Comparison of ENCODE assay signal across 16 cellular contexts in the genomic region with DNA sequence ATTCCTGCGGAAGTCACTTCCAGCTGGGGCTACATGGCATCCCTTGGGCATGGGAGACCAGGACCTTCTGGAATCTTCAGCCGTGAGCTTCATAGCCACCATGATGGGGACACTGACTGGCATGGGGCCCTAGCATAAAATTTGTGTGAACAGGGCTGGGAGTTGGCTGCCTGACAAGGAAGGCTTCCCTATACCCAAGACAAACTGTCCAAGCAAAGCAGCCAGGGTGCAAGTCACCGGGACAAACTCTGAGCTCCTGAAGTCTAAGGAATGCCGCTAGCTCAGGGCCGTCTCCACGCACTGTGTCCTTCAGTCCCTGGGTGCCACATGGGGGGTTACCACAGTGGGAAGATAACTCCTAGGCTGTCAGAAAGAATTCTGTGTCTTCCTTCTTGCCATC.
DNase-seq lines count a peak whose midpoint lies in the region; FAIRE-seq and TF ChIP-seq lines count a peak whose summit lies in the region.
"Had no signal": no experiment of that assay in that cellular context is flagged by ENCODE, and none has a peak within 500 bp of the region (broad histone marks: within the 10 kb centered on the region; RNA-seq: fewer than 3 reads in every experiment).

No MANE protein-coding gene starts in this region.

- intact Hi-C loops in vagina (cut with DNase I): no loop called here

- WGBS in H1 (ENCODE audit: extremely low coverage in 1 of 2, insufficient coverage in 1 of 2, insufficient read length in 1 of 2, insufficient replicate concordance in 2 of 2, low coverage in 1 of 2, low lambda C conversion rate in 2 of 2, missing lambda C conversion rate in 1 of 2), 2 experiments: 90% methylated on average over 6 of the region's 6 CpGs; no CpG with 5 or more reads in 1 of the 2 experiments
- no CpG with 5 or more reads among the region's 6 CpGs for WGBS in mesendoderm (ENCODE audit: extremely low coverage, insufficient coverage, low lambda C conversion rate)

- H3K56ac ChIP-seq in H1 (replicated peaks; ENCODE audit: insufficient read length, low read depth, low read length): no peak overlapping the region
- no peak overlapping the region for H3K56ac ChIP-seq in mesendoderm (ENCODE audit: low read length)

- H3K27ac Mint-ChIP-seq in osteocyte (ENCODE audit: unreplicated experiment): no peak overlapping the region
- H3K27ac Mint-ChIP-seq: CD4-positive, alpha-beta memory T cell had no signal

- H3K4me3 ChIP-seq in H1 (ENCODE audit: extremely low read depth in 1 of 4, insufficient read depth in 2 of 4, low read depth in 3 of 4, low read length in 4 of 4) (no peak overlapping the region), vagina (no peak overlapping the region), mesendoderm (ENCODE audit: low read length) (no peak overlapping the region)

- TF ChIP-seq POLR2A in H1 (IDR thresholded peaks at IDR 0.05; ENCODE audit: control extremely low read depth in 1 of 2, low read depth in 2 of 2, low read length in 2 of 2) (no peak), vagina (IDR thresholded peaks at IDR 0.05) (no peak)

- H4K5ac ChIP-seq in H1 (ENCODE audit: insufficient read length, low read depth, low read length) (no peak overlapping the region), mesendoderm (ENCODE audit: low read length) (no peak overlapping the region)

- H3K79me1 ChIP-seq in H1 (ENCODE audit: low read depth, low read length): no peaks in the 10 kb centered on the region
- H3K79me1 ChIP-seq in mesendoderm (ENCODE audit: low read length): no peaks in the 10 kb centered on the region

- H3K27me3 Mint-ChIP-seq in osteocyte (ENCODE audit: unreplicated experiment): no peaks in the 10 kb centered on the region
- H3K27me3 Mint-ChIP-seq: CD4-positive, alpha-beta memory T cell had no signal

- TF ChIP-seq CTCF in H1 (IDR thresholded peaks at IDR 0.05; ENCODE audit: control extremely low read depth in 1 of 3, insufficient read depth in 1 of 3, low read depth in 1 of 3, low read length in 3 of 3): no peak
- no peak for TF ChIP-seq CTCF in osteocyte (IDR thresholded peaks at IDR 0.05)
- TF ChIP-seq CTCF in vagina (IDR thresholded peaks at IDR 0.05): no peak

- H3K27me3 ChIP-seq in H1 (replicated peaks in 1 of 4; ENCODE audit: control insufficient read depth in 3 of 4, extremely low read depth in 1 of 4, insufficient read depth in 3 of 4, low read length in 3 of 4): no peaks in the 10 kb centered on the region; a peak in 2 of 7 replicates
- H3K27me3 ChIP-seq in vagina: no peaks in the 10 kb centered on the region
- no peaks in the 10 kb centered on the region for H3K27me3 ChIP-seq in mesendoderm (ENCODE audit: insufficient read depth, low read length, poor library complexity)

- no peaks in the 10 kb centered on the region for H3K79me2 ChIP-seq in H1 (ENCODE audit: control insufficient read depth in 1 of 2, insufficient read depth in 2 of 2, low read length in 2 of 2)
- H3K79me2 ChIP-seq in mesendoderm (ENCODE audit: control insufficient read depth, insufficient read depth, low read length): no peaks in the 10 kb centered on the region

- no peak overlapping the region for H2BK5ac ChIP-seq in H1 (ENCODE audit: low read depth, low read length)
- H2BK5ac ChIP-seq in mesendoderm (ENCODE audit: low read length): no peak overlapping the region

- H3K36me3 Mint-ChIP-seq in osteocyte (ENCODE audit: unreplicated experiment): no peaks in the 10 kb centered on the region
- H3K36me3 Mint-ChIP-seq: CD4-positive, alpha-beta memory T cell had no signal

- no peak overlapping the region for H2AFZ ChIP-seq in H1 (ENCODE audit: low read length)

- FAIRE-seq in H1 (lab: Jason Lieb, UNC): no peak
- FAIRE-seq: G401.6, GM12892 had no signal

- no peak overlapping the region for H3K27ac ChIP-seq in H1 (ENCODE audit: low read depth, low read length)
- H3K27ac ChIP-seq in vagina: no peak overlapping the region
- no peak overlapping the region for H3K27ac ChIP-seq in mesendoderm (ENCODE audit: low read depth, low read length)

- no peak overlapping the region for H3K14ac ChIP-seq in H1 (ENCODE audit: insufficient read length)

- H2BK120ac ChIP-seq in H1 (replicated peaks; ENCODE audit: low read depth, low read length): no peak overlapping the region
- H2BK120ac ChIP-seq in mesendoderm (ENCODE audit: low read depth, low read length): no peak overlapping the region

- peaks cover 36% of the 10 kb centered on the region for H3K9me3 Mint-ChIP-seq in osteocyte (ENCODE audit: unreplicated experiment)

- H3K36me3 ChIP-seq in H1 (ENCODE audit: control insufficient read depth in 2 of 4, insufficient read depth in 4 of 4, low read length in 3 of 4): peaks cover 0 to 9% (median 0%) of the 10 kb centered on the region in 4 experiments; a peak in 3 of 8 replicates
- H3K36me3 ChIP-seq in vagina: no peaks in the 10 kb centered on the region
- H3K36me3 ChIP-seq in mesendoderm (ENCODE audit: control insufficient read depth, insufficient read depth, low read length): no peaks in the 10 kb centered on the region

- H2BK12ac ChIP-seq in H1 (ENCODE audit: low read depth, low read length): 0 out of 2 replicates have a peak overlapping the region, but pooled peaks have one; percentile 2

- H2BK15ac ChIP-seq in H1 (ENCODE audit: low read length): peak overlapping the region; percentile 8; the same call in 1 of the 2 replicates
- H2BK15ac ChIP-seq in mesendoderm (replicated peaks; ENCODE audit: low read depth): no peak overlapping the region

- H2AK5ac ChIP-seq in H1 (ENCODE audit: low read depth, low read length) (no peak overlapping the region), mesendoderm (ENCODE audit: low read length) (no peak overlapping the region)

- no peak for DNase-seq in H1 (ENCODE audit: low read depth in 1 of 2, low spot score in 2 of 2)
- peak; percentile 60 for DNase-seq in osteocyte (ENCODE audit: extremely low spot score, unreplicated experiment)
- peak; percentile 60 to 89 for DNase-seq in vagina (ENCODE audit: extremely low spot score in 2 of 2)
- no peak for DNase-seq in stimulated activated CD8-positive, alpha-beta memory T cell treated with anti-CD3 and anti-CD28 coated beads, Interleukin-4, amount 100 ng/mL, for 48 hours
- DNase-seq in mesendoderm: no peak
- DNase-seq in hepatic stellate cell (ENCODE audit: low spot score): no peak
- DNase-seq: C1 segment of cervical spinal cord, Calu3, COR-L47, DMS153, DND-41, GOT3, H7 had no signal

- H2BK20ac ChIP-seq in H1 (ENCODE audit: low read length): 0 out of 2 replicates have a peak overlapping the region, but pooled peaks have one; percentile 13

- H4K8ac ChIP-seq in H1 (ENCODE audit: extremely low read depth, insufficient read depth, low read length): no peak overlapping the region
- no peak overlapping the region for H4K8ac ChIP-seq in mesendoderm (ENCODE audit: low read depth, low read length)

- H3K23me2 ChIP-seq in H1 (ENCODE audit: low read depth, low read length): no peaks in the 10 kb centered on the region

- peaks cover 2 to 9% (median 5%) of the 10 kb centered on the region in 4 experiments; a peak in 6 of 7 replicates for H3K4me1 ChIP-seq in H1 (replicated peaks in 1 of 4; ENCODE audit: control insufficient read depth in 3 of 4, insufficient read depth in 4 of 4, low read length in 3 of 4)
- no peaks in the 10 kb centered on the region for H3K4me1 ChIP-seq in vagina
- H3K4me1 ChIP-seq in mesendoderm (ENCODE audit: control insufficient read depth, low read depth, low read length): no peaks in the 10 kb centered on the region

- peak overlapping the region; percentile 11 for H4K91ac ChIP-seq in H1 (replicated peaks; ENCODE audit: insufficient read length, low read length)

- peaks cover 12 to 22% of the 10 kb centered on the region in 2 experiments; a peak in 3 of 4 replicates for H3K9me3 ChIP-seq in H1 (ENCODE audit: insufficient read depth in 2 of 2, low read depth in 1 of 2, low read length in 1 of 2)
- peaks cover 18% of the 10 kb centered on the region for H3K9me3 ChIP-seq in vagina

- H3K18ac ChIP-seq in H1 (ENCODE audit: extremely low read depth, low read length): no peak overlapping the region
- H3K18ac ChIP-seq in mesendoderm (ENCODE audit: low read length): no peak overlapping the region

- H3K4me2 ChIP-seq in H1 (ENCODE audit: insufficient read depth in 1 of 2, low read depth in 2 of 2, low read length in 2 of 2) (no peak overlapping the region), mesendoderm (ENCODE audit: low read length) (no peak overlapping the region)

- TF ChIP-seq EP300 in H1 (IDR thresholded peaks at IDR 0.05; ENCODE audit: borderline replicate concordance in 1 of 2, low read depth in 2 of 2, low read length in 2 of 2): no peak

- H3K9ac ChIP-seq in H1 (replicated peaks in 1 of 4; ENCODE audit: extremely low read depth in 1 of 4, low read depth in 3 of 4, low read length in 3 of 4) (no peak overlapping the region), mesendoderm (ENCODE audit: low read length) (no peak overlapping the region)

- H3K4me1 Mint-ChIP-seq in osteocyte (ENCODE audit: unreplicated experiment): no peaks in the 10 kb centered on the region
- H3K4me1 Mint-ChIP-seq: CD4-positive, alpha-beta memory T cell had no signal

- no peaks in the 10 kb centered on the region for H4K20me1 ChIP-seq in H1 (replicated peaks in 1 of 2; ENCODE audit: control insufficient read depth in 1 of 2, insufficient read depth in 2 of 2, low read length in 2 of 2)

- H3K23ac ChIP-seq in H1 (ENCODE audit: insufficient read length) (no peak overlapping the region), mesendoderm (ENCODE audit: low read length) (no peak overlapping the region)

- POLR2A ChIA-PET in H1 (lab: Charles Lee; ENCODE audit: partially characterized antibody): no interaction called here

- TF ChIP-seq RAD21 in H1 (IDR thresholded peaks at IDR 0.05 in 1 of 2, conservative IDR thresholded peaks at IDR 0.05 in 1 of 2; ENCODE audit: low read depth in 2 of 2, low read length in 2 of 2): no peak

- H3K4me3 Mint-ChIP-seq in osteocyte (ENCODE audit: unreplicated experiment): no peak overlapping the region
- H3K4me3 Mint-ChIP-seq: CD4-positive, alpha-beta memory T cell had no signal

- H3K4ac ChIP-seq in H1 (replicated peaks; ENCODE audit: insufficient read length, low read depth, low read length) (no peak overlapping the region), mesendoderm (ENCODE audit: low read depth, low read length) (no peak overlapping the region)

- CTCF ChIA-PET in H1 (lab: Charles Lee; ENCODE audit: partially characterized antibody): interaction anchor here (0.6 kb wide), 1 partner anchor 44 kb away, joined by 3 read pairs; no protein-coding TSS in a partner anchor

TF ChIP-seq in H1, 55 proteins besides CTCF, POLR2A, EP300 and RAD21 (continues in another document):
- no peak for TF ChIP-seq TCF12 (IDR thresholded peaks at IDR 0.05; ENCODE audit: low read depth, low read length)
- no peak for TF ChIP-seq SIN3A (conservative IDR thresholded peaks at IDR 0.05 in 1 of 2, IDR thresholded peaks at IDR 0.05 in 1 of 2; ENCODE audit: low read depth in 1 of 2, low read length in 2 of 2)
- TF ChIP-seq, protein P1, sequence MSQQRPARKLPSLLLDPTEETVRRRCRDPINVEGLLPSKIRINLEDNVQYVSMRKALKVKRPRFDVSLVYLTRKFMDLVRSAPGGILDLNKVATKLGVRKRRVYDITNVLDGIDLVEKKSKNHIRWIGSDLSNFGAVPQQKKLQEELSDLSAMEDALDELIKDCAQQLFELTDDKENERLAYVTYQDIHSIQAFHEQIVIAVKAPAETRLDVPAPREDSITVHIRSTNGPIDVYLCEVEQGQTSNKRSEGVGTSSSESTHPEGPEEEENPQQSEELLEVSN (IDR thresholded peaks at IDR 0.05): no peak

Comparison
In these comparisons a context has a peak if more than half of its experiments do, and no peak if none do; other contexts are left out.
1. DNase-seq: peak in osteocyte (single experiment) and vagina (2 of 2); none in H1 (0 of 2), stimulated activated CD8-positive, alpha-beta memory T cell treated with anti-CD3 and anti-CD28 coated beads, Interleukin-4, amount 100 ng/mL, for 48 hours (single experiment), mesendoderm (single experiment) and hepatic stellate cell (single experiment).